In the genomic region with DNA sequence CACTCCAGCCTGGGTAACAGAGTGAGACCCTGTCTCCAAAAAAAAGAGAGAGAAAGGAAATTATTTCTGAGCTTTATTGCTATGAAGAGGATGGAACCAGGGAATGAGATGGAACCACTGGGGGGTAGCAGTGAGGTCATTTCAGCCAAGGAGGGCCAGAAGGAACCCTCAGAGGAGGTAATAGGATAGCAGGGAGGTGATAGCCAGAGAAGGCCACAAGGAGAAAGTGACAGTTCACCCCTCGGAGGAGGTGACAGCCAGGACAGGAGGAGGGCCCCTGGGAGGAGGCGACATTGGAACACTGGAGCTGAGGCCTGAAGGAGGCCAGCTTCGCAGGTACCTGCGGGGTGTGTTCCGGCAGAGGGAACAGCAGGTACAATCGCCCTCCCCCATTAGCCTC, we compare ENCODE assay signal across 8 cellular contexts. TPM values are rescaled to one million over a fixed set of nuclear protein-coding genes. Genes with fewer than 3 reads are reported as not detected.
DNase-seq lines count a peak whose midpoint lies in the region; ATAC-seq, FAIRE-seq and TF ChIP-seq lines count a peak whose summit lies in the region.

No MANE protein-coding gene starts in this region.

- CTCF ChIA-PET in A549 (lab: Yijun Ruan, JAX): interaction anchor here (0.6 to 4.9 kb wide), 17 partner anchors 10 to 212 kb away, joined by 3 to 42 read pairs (median 5); partner anchors contain the start of genes LRRC25 and LSM4

- H3K4me2 ChIP-seq in A549: peak overlapping the region; percentile 99

- H3K27ac ChIP-seq in A549 (peak overlapping the region; percentile 69 to 87; a peak in 5 of 6 replicates), psoas muscle (peak overlapping the region; percentile 91)

- TF ChIP-seq EP300 in A549 (IDR thresholded peaks at IDR 0.05): no peak

- H3K4me3 ChIP-seq in A549 (peak overlapping the region; percentile 60; the same call in 2 of the 3 replicates), GM12864 (ENCODE audit: low read depth, low read length) (peak overlapping the region; percentile 81), epithelial cell of proximal tubule (ENCODE audit: low read depth, low read length) (peak overlapping the region; percentile 90), psoas muscle (peak overlapping the region; percentile 90)

- WGBS in A549 (ENCODE audit: missing lambda C conversion rate): 54% methylated on average over 6 of the region's 6 CpGs
- WGBS in psoas muscle, 3 donors: 28 to 51% (median 38%) methylated on average over 6 of the region's 6 CpGs

- intact Hi-C loops in psoas muscle (cut with DNase I): no loop called here

- POLR2A ChIA-PET in A549 (lab: Yijun Ruan, JAX): interaction anchor here (1.1 to 2.5 kb wide), 6 partner anchors 11 to 65 kb away, joined by 3 to 18 read pairs (median 5); partner anchors contain the start of genes GDF15, IQCN, JUND and LSM4

- peak; percentile 30; the same call in 2 of the 3 replicates for TF ChIP-seq CTCF in A549 (IDR thresholded peaks at IDR 0.05)
- peak; percentile 46 for TF ChIP-seq CTCF in GM12864 (IDR thresholded peaks at IDR 0.05; ENCODE audit: low read depth, low read length, missing control alignments)
- peak; percentile 37 for TF ChIP-seq CTCF in epithelial cell of proximal tubule (conservative IDR thresholded peaks at IDR 0.05; ENCODE audit: low read depth, low read length)
- peak; percentile 17 for TF ChIP-seq CTCF in psoas muscle (IDR thresholded peaks at IDR 0.05)

- H3K4me1 ChIP-seq in A549 (peaks cover 12% of the 10 kb centered on the region), psoas muscle (peaks cover 11% of the 10 kb centered on the region)

- no peak for FAIRE-seq in A549 (lab: Jason Lieb, UNC)

- ATAC-seq in A549 (peak; percentile 75 to 79), psoas muscle (peak in 2 of 4 donors; percentile 18 to 21), HG03342 (IDR thresholded peaks at IDR 0.05; ENCODE audit: unreplicated experiment) (no peak)

- peaks cover 0 to 14% of the 10 kb centered on the region in 2 donors for H3K36me3 ChIP-seq in psoas muscle (ENCODE audit: insufficient read depth in 1 of 2, low read depth in 1 of 2)

- peak; percentile 48 to 50 for DNase-seq in A549 (ENCODE audit: low read depth in 1 of 2, low spot score in 1 of 2)
- DNase-seq in GM12864 (ENCODE audit: low read depth): no peak
- DNase-seq in RPMI8226: peak; percentile 54
- DNase-seq in epithelial cell of proximal tubule (ENCODE audit: low read depth): no peak
- no peak for DNase-seq in psoas muscle
- no peak for DNase-seq in globus pallidus (ENCODE audit: low spot score)
- no peak for DNase-seq in activated CD4-positive, alpha-beta T cell treated with anti-CD3 and anti-CD28 coated beads, Interleukin-2, amount 50 U/mL, for 4 hours

- H3K27me3 ChIP-seq in psoas muscle (ENCODE audit: insufficient read depth in 3 of 3, low read length in 2 of 3): no peaks in the 10 kb centered on the region

- H3K9me3 ChIP-seq in A549: no peaks in the 10 kb centered on the region
- no peaks in the 10 kb centered on the region for H3K9me3 ChIP-seq in psoas muscle

- no peak for TF ChIP-seq POLR2A in A549 (IDR thresholded peaks at IDR 0.05; ENCODE audit: low read length)

- peak; percentile 21 to 44; a peak in 2 of 5 replicates for TF ChIP-seq RAD21 in A549 (conservative IDR thresholded peaks at IDR 0.05 in 1 of 2, IDR thresholded peaks at IDR 0.05 in 1 of 2)

TF ChIP-seq in A549, 52 proteins besides CTCF, POLR2A, EP300 and RAD21:
- TF ChIP-seq BHLHE40 (IDR thresholded peaks at IDR 0.05; ENCODE audit: low read depth, low read length) (no peak), SMC3 (IDR thresholded peaks at IDR 0.05) (peak; percentile 39; the same call in 2 of the 3 replicates), GATA3 (IDR thresholded peaks at IDR 0.05; ENCODE audit: borderline replicate concordance) (no peak), FOSL2 (IDR thresholded peaks at IDR 0.05) (no peak), FOSL2 (CRISPR knock-in tag; IDR thresholded peaks at IDR 0.05) (no peak), ZNF302 (CRISPR knock-in tag; IDR thresholded peaks at IDR 0.05) (no peak), FOXS1 (CRISPR knock-in tag; IDR thresholded peaks at IDR 0.05) (no peak), HES2 (IDR thresholded peaks at IDR 0.05) (no peak)

RNA-seq across cellular contexts. Expression of gene PGPEP1, which starts 0.7 kb away (rescaled TPM):
- polyA plus RNA-seq in A549 (2011; rRNA removed) (7.1 and 8.6 TPM in 2 replicates), A549 (2017; fragmentation: RNase III; extraction: RNeasy Plus Mini Kit Qiagen cat#74134 plus additional on column Dnase treatment) (4.5 to 5.9 TPM (median 5.3 TPM) in 3 replicates), psoas muscle (10 to 100 TPM in 1 of 3 donors, 1 to 10 TPM in 2; 8.0 to 13.8 (median 9.1) TPM)
- polyA plus RNA-seq in A549 (2012; cell fraction: cytosol; rRNA removed): 2.4 and 3.9 TPM in 2 replicates
- 2.9 and 3.5 TPM in 2 replicates for polyA plus RNA-seq in A549 (2012; cell fraction: nucleus; rRNA removed)
- polyA minus RNA-seq in A549 (2011; rRNA and poly(A)+ RNA removed): 23.2 and 30.1 TPM in 2 replicates
- total RNA-seq in epithelial cell of proximal tubule (5.4 and 7.5 TPM in 2 replicates), psoas muscle (10 to 100 TPM; 18.3 to 47.8 (median 31.7) TPM)

RNA-seq across cellular contexts. Expression of gene LSM4, which starts 16.8 kb away (rescaled TPM):
- polyA plus RNA-seq in A549 (2011; rRNA removed) (106 and 154 TPM in 2 replicates), A549 (2017; fragmentation: RNase III; extraction: RNeasy Plus Mini Kit Qiagen cat#74134 plus additional on column Dnase treatment) (169 to 180 TPM (median 171 TPM) in 3 replicates), psoas muscle (100 to 1,000 TPM; 118 to 215 (median 139) TPM)
- polyA plus RNA-seq in A549 (2012; cell fraction: cytosol; rRNA removed): 311 and 362 TPM in 2 replicates
- polyA plus RNA-seq in A549 (2012; cell fraction: nucleus; rRNA removed): 158 and 166 TPM in 2 replicates
- 51.2 and 54.0 TPM in 2 replicates for polyA minus RNA-seq in A549 (2011; rRNA and poly(A)+ RNA removed)
- total RNA-seq in epithelial cell of proximal tubule (490 and 620 TPM in 2 replicates), psoas muscle (100 to 1,000 TPM in 2 of 4 donors, 10 to 100 TPM in 2; 87.9 to 136 (median 112) TPM)

RNA-seq across cellular contexts. Expression of gene GDF15, which starts 46.3 kb away (rescaled TPM):
- 67.8 and 78.5 TPM in 2 replicates for polyA plus RNA-seq in A549 (2011; rRNA removed)
- 120 and 188 TPM in 2 replicates for polyA plus RNA-seq in A549 (2012; cell fraction: cytosol; rRNA removed)
- 132 and 182 TPM in 2 replicates for polyA plus RNA-seq in A549 (2012; cell fraction: nucleus; rRNA removed)
- 53.4 to 58.4 TPM (median 56.9 TPM) in 3 replicates for polyA plus RNA-seq in A549 (2017; fragmentation: RNase III; extraction: RNeasy Plus Mini Kit Qiagen cat#74134 plus additional on column Dnase treatment)
- 33.4 and 59.6 TPM in 2 replicates for polyA minus RNA-seq in A549 (2011; rRNA and poly(A)+ RNA removed)
- total RNA-seq in epithelial cell of proximal tubule: 76.3 and 262 TPM in 2 replicates
- 1 to 10 TPM in 2 of 4 donors, under 1 TPM in 2; 0.50 to 8.5 (median 2.2) TPM for total RNA-seq in psoas muscle
- 10 to 100 TPM in 1 of 3 donors, under 1 TPM in 2; 0.27 to 37.1 (median 0.35) TPM for polyA plus RNA-seq in psoas muscle

RNA-seq across cellular contexts. Expression of gene LRRC25, which starts 57.7 kb away (rescaled TPM):
- polyA plus RNA-seq in A549 (2011; rRNA removed): not detected in 2 replicates
- not detected in 2 replicates for polyA plus RNA-seq in A549 (2012; cell fraction: cytosol; rRNA removed)
- polyA plus RNA-seq in A549 (2012; cell fraction: nucleus; rRNA removed): not detected in 2 replicates
- not detected in 3 replicates for polyA plus RNA-seq in A549 (2017; fragmentation: RNase III; extraction: RNeasy Plus Mini Kit Qiagen cat#74134 plus additional on column Dnase treatment)
- polyA minus RNA-seq in A549 (2011; rRNA and poly(A)+ RNA removed): not detected in 2 replicates
- total RNA-seq in epithelial cell of proximal tubule: 0.06 TPM in 1 of 2 replicates, not detected in the other
- total RNA-seq in psoas muscle: 1 to 10 TPM; 2.0 to 4.1 (median 2.4) TPM
- 1 to 10 TPM in 2 of 3 donors, under 1 TPM in 1; 0.65 to 5.2 (median 1.3) TPM for polyA plus RNA-seq in psoas muscle

RNA-seq across cellular contexts. Expression of gene JUND, which starts 58.3 kb away (rescaled TPM):
- 52.9 and 68.9 TPM in 2 replicates for polyA plus RNA-seq in A549 (2011; rRNA removed)
- 96.0 and 202 TPM in 2 replicates for polyA plus RNA-seq in A549 (2012; cell fraction: cytosol; rRNA removed)
- 69.5 and 147 TPM in 2 replicates for polyA plus RNA-seq in A549 (2012; cell fraction: nucleus; rRNA removed)
- 52.6 to 70.4 TPM (median 65.1 TPM) in 3 replicates for polyA plus RNA-seq in A549 (2017; fragmentation: RNase III; extraction: RNeasy Plus Mini Kit Qiagen cat#74134 plus additional on column Dnase treatment)
- 23.0 and 35.5 TPM in 2 replicates for polyA minus RNA-seq in A549 (2011; rRNA and poly(A)+ RNA removed)
- 266 and 341 TPM in 2 replicates for total RNA-seq in epithelial cell of proximal tubule
- total RNA-seq in psoas muscle: 10 to 100 TPM; 68.0 to 77.1 (median 72.1) TPM
- polyA plus RNA-seq in psoas muscle: 10 to 100 TPM; 22.7 to 40.3 (median 38.9) TPM

Comparison
In these comparisons a context has a peak if more than half of its experiments do, and no peak if none do; other contexts are left out.
1. DNase-seq: peak in A549 (2 of 2) and RPMI8226 (single experiment); none in GM12864 (single experiment), epithelial cell of proximal tubule (single experiment), psoas muscle (0 of 2), globus pallidus (single experiment) and activated CD4-positive, alpha-beta T cell treated with anti-CD3 and anti-CD28 coated beads, Interleukin-2, amount 50 U/mL, for 4 hours (0 of 2).
2. Peak in every context shown above with its lines, with median percentiles within 50 percentile points of each other: H3K4me3 ChIP-seq and CTCF ChIP-seq.